ENCODE assay signal across 8 cellular contexts in genomic region chr16:10736926-10737625, GRCh38. TPM values are rescaled to one million over a fixed set of nuclear protein-coding genes. Genes with fewer than 3 reads are reported as not detected.
DNase-seq lines count a peak whose midpoint lies in the region; ATAC-seq, FAIRE-seq and TF ChIP-seq lines count a peak whose summit lies in the region.

No MANE protein-coding gene starts in this region.

- no peak for TF ChIP-seq POLR2A in H54 (IDR thresholded peaks at IDR 0.05; ENCODE audit: low read depth, low read length)

- H3K79me2 ChIP-seq in astrocyte (ENCODE audit: insufficient read depth, low read length) (no peaks in the 10 kb centered on the region), hepatocyte (no peaks in the 10 kb centered on the region)

- H3K36me3 ChIP-seq in astrocyte (ENCODE audit: insufficient read depth, low read length) (no peaks in the 10 kb centered on the region), hepatocyte (replicated peaks; ENCODE audit: insufficient read depth, low read depth) (no peaks in the 10 kb centered on the region)

- peaks cover 0 to 5% (median 2%) of the 10 kb centered on the region in 3 donors for H3K27me3 Mint-ChIP-seq in CD14-positive monocyte (ENCODE audit: low read depth in 3 of 3)
- no peaks in the 10 kb centered on the region for H3K27me3 Mint-ChIP-seq in astrocyte (ENCODE audit: low read depth, unreplicated experiment)

- intact Hi-C loops in CD14-positive monocyte (cut with micrococcal nuclease), result loop anchor here (2.0 to 5.0 kb wide), 3 partner anchors 105 to 480 kb away; no protein-coding TSS in a partner anchor
- intact Hi-C loops in sciatic nerve (cut with DNase I), result loop anchor here (5.0 kb wide), 1 partner anchor 220 kb away; no protein-coding TSS in a partner anchor

- H3K9me3 ChIP-seq in astrocyte (ENCODE audit: insufficient read depth, low read depth, low read length) (peaks cover 4% of the 10 kb centered on the region), hepatocyte (ENCODE audit: low read depth) (no peaks in the 10 kb centered on the region)

- H3K9me2 ChIP-seq in hepatocyte (replicated peaks; ENCODE audit: insufficient read depth), result no peaks in the 10 kb centered on the region

- H2AFZ ChIP-seq in astrocyte (ENCODE audit: low read depth, low read length), result no peak overlapping the region
- no peak overlapping the region for H2AFZ ChIP-seq in hepatocyte

- peak; percentile 65 for DNase-seq in CD14-positive monocyte (ENCODE audit: low spot score)
- DNase-seq in H54 (ENCODE audit: insufficient read length, low spot score), result peak; percentile 27
- peak; percentile 8 to 57 for DNase-seq in NCI-H1930 (lab: John Stamatoyannopoulos, UW)
- peak; percentile 51 for DNase-seq in T1000 (lab: John Stamatoyannopoulos, UW)
- DNase-seq in astrocyte (ENCODE audit: low read depth), result peak; percentile 19
- DNase-seq in hepatocyte (ENCODE audit: low spot score), result peak; percentile 81
- peak; percentile 75 for DNase-seq in sciatic nerve (ENCODE audit: low spot score)
- no peak for DNase-seq in mesenteric fat pad (ENCODE audit: low spot score)

- H3K27ac ChIP-seq in astrocyte (ENCODE audit: low read depth, low read length) (no peak overlapping the region), hepatocyte (no peak overlapping the region)

- FAIRE-seq in H54 (lab: Jason Lieb, UNC), result no peak
- no peak for FAIRE-seq in astrocyte (lab: Jason Lieb, UNC)

- no peak overlapping the region for H3K4me3 ChIP-seq in astrocyte (ENCODE audit: insufficient read depth, low read depth, low read length)
- H3K4me3 ChIP-seq in hepatocyte, result no peak overlapping the region

- peak overlapping the region in 6 of 7 donors; percentile 35 to 93 (median 82) for H3K27ac Mint-ChIP-seq in CD14-positive monocyte
- H3K27ac Mint-ChIP-seq in astrocyte (ENCODE audit: unreplicated experiment), result no peak overlapping the region

- peak overlapping the region; percentile 64 to 76 for H3K4me3 Mint-ChIP-seq in CD14-positive monocyte
- H3K4me3 Mint-ChIP-seq in astrocyte (ENCODE audit: unreplicated experiment), result no peak overlapping the region

- peak overlapping the region; percentile 42 for H3K4me2 ChIP-seq in astrocyte (ENCODE audit: low read length)
- no peak overlapping the region for H3K4me2 ChIP-seq in hepatocyte

- ATAC-seq in sciatic nerve, result peak; percentile 84

- 51% methylated on average over 15 of the region's 15 CpGs for WGBS in hepatocyte (ENCODE audit: low lambda C conversion rate, missing lambda C conversion rate)

- H3K4me1 ChIP-seq in astrocyte (ENCODE audit: insufficient read depth, low read length) (peaks cover 9% of the 10 kb centered on the region), hepatocyte (ENCODE audit: insufficient read depth) (no peaks in the 10 kb centered on the region)

- H3K4me1 Mint-ChIP-seq in CD14-positive monocyte, result peaks cover 20% of the 10 kb centered on the region
- peaks cover 5% of the 10 kb centered on the region for H3K4me1 Mint-ChIP-seq in astrocyte (ENCODE audit: low read depth, unreplicated experiment)

- H3K9me3 Mint-ChIP-seq in CD14-positive monocyte, result peaks cover 0 to 3% (median 0%) of the 10 kb centered on the region in 7 donors
- peaks cover 4% of the 10 kb centered on the region for H3K9me3 Mint-ChIP-seq in astrocyte (ENCODE audit: unreplicated experiment)

- H3K36me3 Mint-ChIP-seq in CD14-positive monocyte (peaks cover 0 to 4% of the 10 kb centered on the region in 2 donors), astrocyte (ENCODE audit: low read depth, unreplicated experiment) (no peaks in the 10 kb centered on the region)

- TF ChIP-seq CTCF in CD14-positive monocyte (IDR thresholded peaks at IDR 0.05) (peak; percentile 95), astrocyte (IDR thresholded peaks at IDR 0.05; ENCODE audit: insufficient read depth, low read depth, low read length) (peak; percentile 98), hepatocyte (IDR thresholded peaks at IDR 0.05; ENCODE audit: poor library complexity) (peak; percentile 93)

- H3K27me3 ChIP-seq in astrocyte (ENCODE audit: insufficient read depth, low read length) (no peaks in the 10 kb centered on the region), hepatocyte (no peaks in the 10 kb centered on the region)

- no peak overlapping the region for H3K9ac ChIP-seq in astrocyte (ENCODE audit: low read length)

- no peaks in the 10 kb centered on the region for H4K20me1 ChIP-seq in astrocyte (ENCODE audit: insufficient read depth, low read length)
- H4K20me1 ChIP-seq in hepatocyte (ENCODE audit: insufficient read depth, poor library complexity, severe bottlenecking), result no peaks in the 10 kb centered on the region

RNA-seq across cellular contexts. Expression of gene NUBP1, which starts 6.6 kb away (rescaled TPM):
- 10 to 100 TPM; 54.3 to 56.6 TPM for polyA plus RNA-seq in CD14-positive monocyte
- 17.4 TPM in 2 replicates for total RNA-seq in astrocyte
- 25.6 and 32.3 TPM in 2 replicates for total RNA-seq in hepatocyte
- 31.7 and 38.8 TPM in 2 replicates for polyA plus RNA-seq in hepatocyte
- 21.6 TPM for total RNA-seq in sciatic nerve
- 32.9 TPM for total RNA-seq in mesenteric fat pad

RNA-seq across cellular contexts. Expression of gene TEKT5, which starts 42.3 kb away (rescaled TPM):
- polyA plus RNA-seq in CD14-positive monocyte (not detected), hepatocyte (not detected in 2 replicates)
- total RNA-seq in astrocyte (0.41 TPM in 1 of 2 replicates, not detected in the other), hepatocyte (not detected in 2 replicates), sciatic nerve (not detected), mesenteric fat pad (not detected)
